In genomic region chr17:33200116-33200515, GRCh38 we compare ENCODE assay signal across 18 cellular contexts.
DNase-seq lines count a peak whose midpoint lies in the region; ATAC-seq and TF ChIP-seq lines count a peak whose summit lies in the region.
"Had no signal": no experiment of that assay in that cellular context is flagged by ENCODE, and none has a peak within 500 bp of the region (broad histone marks: within the 10 kb centered on the region; RNA-seq: fewer than 3 reads in every experiment).

No MANE protein-coding gene starts in this region.

- H3K27ac Mint-ChIP-seq in endodermal cell (no peak overlapping the region), nephron progenitor cell (no peak overlapping the region)
- no peak overlapping the region for H3K27ac Mint-ChIP-seq in activated CD4-positive, alpha-beta T cell treated with anti-CD3 and anti-CD28 coated beads for 36 hours
- H3K27ac Mint-ChIP-seq: activated naive CD8-positive, alpha-beta T cell; stimulated activated memory B cell treated with anti-CD40 and anti-IgM and Interleukin-4, amounts not matched to agents 10 μg/mL and 1 μg/mL and 100 μg/mL, for 72 hours had no signal

- H3K36me3 ChIP-seq in endodermal cell (ENCODE audit: control insufficient read depth, insufficient read depth, low read length) (no peaks in the 10 kb centered on the region), mucosa of descending colon (ENCODE audit: low read depth) (no peaks in the 10 kb centered on the region)

- no peak overlapping the region for H3K9ac ChIP-seq in endodermal cell (ENCODE audit: extremely low read depth, low read length, poor library complexity, severe bottlenecking)

- H3K4me3 Mint-ChIP-seq in endodermal cell (no peak overlapping the region), nephron progenitor cell (no peak overlapping the region)
- no peak overlapping the region for H3K4me3 Mint-ChIP-seq in activated CD4-positive, alpha-beta T cell treated with anti-CD3 and anti-CD28 coated beads for 36 hours
- H3K4me3 Mint-ChIP-seq: activated naive CD8-positive, alpha-beta T cell; stimulated activated memory B cell treated with anti-CD40 and anti-IgM and Interleukin-4, amounts not matched to agents 10 μg/mL and 1 μg/mL and 100 μg/mL, for 72 hours had no signal

- H3K4me1 ChIP-seq in endodermal cell (ENCODE audit: control insufficient read depth, insufficient read depth, low read length) (no peaks in the 10 kb centered on the region), mucosa of descending colon (ENCODE audit: low read depth) (no peaks in the 10 kb centered on the region)

- no peak overlapping the region for H3K27ac ChIP-seq in endodermal cell (ENCODE audit: low read depth, low read length)
- H3K27ac ChIP-seq: PC-9 had no signal

- DNase-seq in AG08395 (ENCODE audit: low spot score): peak; percentile 14
- DNase-seq in LNCaP clone FGC (ENCODE audit: low read depth): peak; percentile 30
- DNase-seq in endodermal cell: peak; percentile 40
- peak in 1 of 3 donors; percentile 75 for DNase-seq in mucosa of descending colon
- no peak for DNase-seq in NCI-H82 treated with DMSO at 0.1 percent for 48 hours (lab: John Stamatoyannopoulos, UW; ENCODE audit: unreplicated experiment)
- DNase-seq in nephron progenitor cell: no peak
- DNase-seq in activated CD4-positive, alpha-beta T cell treated with anti-CD3 and anti-CD28 coated beads for 36 hours: no peak
- DNase-seq in HK-2 (ENCODE audit: unreplicated experiment): no peak
- DNase-seq: activated CD4-positive, alpha-beta T cell treated with anti-CD3 and anti-CD28 coated beads, Interleukin-2, amount 50 U/mL, for 48 hours; activated T-cell treated with anti-CD3 and anti-CD28 coated beads, Interleukin-2, amount 50 U/mL, for 1 hour; GDM1; left ventricle myocardium superior; MM.1S; NCI-H524; PC-9; stimulated activated CD4-positive, alpha-beta T cell treated with anti-CD3 and anti-CD28 coated beads, Interleukin-12 subunit alpha, Interleukin-12 subunit beta, amount 100 ng/mL, for 4 hours had no signal

- H3K9me3 ChIP-seq in endodermal cell (ENCODE audit: control insufficient read depth, low read length) (no peaks in the 10 kb centered on the region), mucosa of descending colon (no peaks in the 10 kb centered on the region)

- peaks cover 15% of the 10 kb centered on the region for H3K4me1 Mint-ChIP-seq in endodermal cell
- H3K4me1 Mint-ChIP-seq in nephron progenitor cell: peaks cover 13% of the 10 kb centered on the region
- H3K4me1 Mint-ChIP-seq in activated CD4-positive, alpha-beta T cell treated with anti-CD3 and anti-CD28 coated beads for 36 hours: no peaks in the 10 kb centered on the region
- H3K4me1 Mint-ChIP-seq: stimulated activated memory B cell treated with anti-CD40 and anti-IgM and Interleukin-4, amounts not matched to agents 10 μg/mL and 1 μg/mL and 100 μg/mL, for 72 hours had no signal

- CTCF ChIA-PET in activated CD4-positive, alpha-beta T cell treated with anti-CD3 and anti-CD28 coated beads for 36 hours (lab: Charles Lee): interaction anchor here (0.5 kb wide), 1 partner anchor 209 kb away, joined by 5 read pairs; no protein-coding TSS in a partner anchor

- ATAC-seq in mucosa of descending colon: peak; percentile 66
- ATAC-seq in activated CD4-positive, alpha-beta T cell treated with anti-CD3 and anti-CD28 coated beads for 36 hours: no peak
- ATAC-seq: left ventricle myocardium superior; stimulated activated memory B cell treated with anti-CD40 and anti-IgM and Interleukin-4, amounts not matched to agents 10 μg/mL and 1 μg/mL and 100 μg/mL, for 72 hours had no signal

- H3K9me3 Mint-ChIP-seq in endodermal cell (no peaks in the 10 kb centered on the region), nephron progenitor cell (no peaks in the 10 kb centered on the region)
- no peaks in the 10 kb centered on the region for H3K9me3 Mint-ChIP-seq in activated CD4-positive, alpha-beta T cell treated with anti-CD3 and anti-CD28 coated beads for 36 hours (ENCODE audit: low read depth)
- H3K9me3 Mint-ChIP-seq: stimulated activated memory B cell treated with anti-CD40 and anti-IgM and Interleukin-4, amounts not matched to agents 10 μg/mL and 1 μg/mL and 100 μg/mL, for 72 hours had no signal

- no peak overlapping the region for H3K4me3 ChIP-seq in LNCaP clone FGC (ENCODE audit: low read depth, low read length)
- H3K4me3 ChIP-seq in endodermal cell (ENCODE audit: low read length): no peak overlapping the region
- H3K4me3 ChIP-seq in mucosa of descending colon: no peak overlapping the region
- H3K4me3 ChIP-seq: PC-9 had no signal

- H3K27me3 Mint-ChIP-seq in endodermal cell (ENCODE audit: insufficient read depth): peaks cover 90% of the 10 kb centered on the region
- H3K27me3 Mint-ChIP-seq in nephron progenitor cell (ENCODE audit: low read depth, poor library complexity): peaks cover 5% of the 10 kb centered on the region
- H3K27me3 Mint-ChIP-seq in activated CD4-positive, alpha-beta T cell treated with anti-CD3 and anti-CD28 coated beads for 36 hours: peaks cover 9% of the 10 kb centered on the region
- H3K27me3 Mint-ChIP-seq: stimulated activated memory B cell treated with anti-CD40 and anti-IgM and Interleukin-4, amounts not matched to agents 10 μg/mL and 1 μg/mL and 100 μg/mL, for 72 hours had no signal

- intact Hi-C loops in mucosa of descending colon (cut with DNase I, micrococcal nuclease): no loop called here
- intact Hi-C loops in activated CD4-positive, alpha-beta T cell treated with anti-CD3 and anti-CD28 coated beads for 36 hours (cut with DNase I, micrococcal nuclease): loop anchor here in 1 of 2 experiments (10.0 kb wide), 1 partner anchor 65 kb away; no protein-coding TSS in a partner anchor

- POLR2A ChIA-PET in activated CD4-positive, alpha-beta T cell treated with anti-CD3 and anti-CD28 coated beads for 36 hours (lab: Charles Lee): no interaction called here

- H3K27me3 ChIP-seq in endodermal cell (ENCODE audit: control insufficient read depth, insufficient read depth, low read length, poor library complexity, severe bottlenecking): peaks cover 85% of the 10 kb centered on the region

- 89 to 90% methylated on average over 7 of the region's 7 CpGs for WGBS in endodermal cell (ENCODE audit: insufficient coverage in 1 of 2, insufficient read length in 1 of 2), 2 experiments

- no peaks in the 10 kb centered on the region for H3K36me3 Mint-ChIP-seq in endodermal cell (ENCODE audit: low read depth)
- no peaks in the 10 kb centered on the region for H3K36me3 Mint-ChIP-seq in nephron progenitor cell (ENCODE audit: low read depth)
- H3K36me3 Mint-ChIP-seq in activated CD4-positive, alpha-beta T cell treated with anti-CD3 and anti-CD28 coated beads for 36 hours (ENCODE audit: low read depth): no peaks in the 10 kb centered on the region
- H3K36me3 Mint-ChIP-seq: activated naive CD8-positive, alpha-beta T cell; stimulated activated memory B cell treated with anti-CD40 and anti-IgM and Interleukin-4, amounts not matched to agents 10 μg/mL and 1 μg/mL and 100 μg/mL, for 72 hours had no signal

- TF ChIP-seq CTCF in LNCaP clone FGC (IDR thresholded peaks at IDR 0.05; ENCODE audit: control insufficient read depth, extremely low read depth, insufficient read depth) (no peak), endodermal cell (conservative IDR thresholded peaks at IDR 0.05) (no peak), mucosa of descending colon (IDR thresholded peaks at IDR 0.05) (no peak), nephron progenitor cell (IDR thresholded peaks at IDR 0.05) (no peak)

Comparison
In these comparisons a context has a peak if more than half of its experiments do, and no peak if none do; other contexts are left out.
1. DNase-seq: peak in AG08395 (single experiment), LNCaP clone FGC (single experiment) and endodermal cell (single experiment); none in NCI-H82 treated with DMSO at 0.1 percent for 48 hours (single experiment), nephron progenitor cell (single experiment), activated CD4-positive, alpha-beta T cell treated with anti-CD3 and anti-CD28 coated beads for 36 hours (single experiment) and HK-2 (single experiment).